ENCODE assay signal across 11 cellular contexts in genomic region chr17:75755205-75755901, GRCh38. TPM values are rescaled to one million over a fixed set of nuclear protein-coding genes. Genes with fewer than 3 reads are reported as not detected.
DNase-seq lines count a peak whose midpoint lies in the region; ATAC-seq and TF ChIP-seq lines count a peak whose summit lies in the region.
"Had no signal": no experiment of that assay in that cellular context is flagged by ENCODE, and none has a peak within 500 bp of the region (broad histone marks: within the 10 kb centered on the region; RNA-seq: fewer than 3 reads in every experiment).

No MANE protein-coding gene starts in this region.

- no peak overlapping the region for H3K27ac Mint-ChIP-seq in activated naive CD8-positive, alpha-beta T cell treated with anti-CD3 and anti-CD28 coated beads for 36 hours
- H3K27ac Mint-ChIP-seq in activated naive CD8-positive, alpha-beta T cell treated with anti-CD3 and anti-CD28 coated beads, Interleukin-2, amount 50 U/mL, for 24 hours: no peak overlapping the region
- peak overlapping the region; percentile 45 to 88 for H3K27ac Mint-ChIP-seq in effector memory CD8-positive, alpha-beta T cell
- H3K27ac Mint-ChIP-seq in stimulated activated memory B cell treated with anti-CD40 and anti-IgM and Interleukin-4, amounts not matched to agents 10 μg/mL and 1 μg/mL and 100 μg/mL, for 72 hours: peak overlapping the region; percentile 66

- no peak for TF ChIP-seq CTCF in omental fat pad (IDR thresholded peaks at IDR 0.05)

- no peak for ATAC-seq in activated naive CD8-positive, alpha-beta T cell treated with anti-CD3 and anti-CD28 coated beads, Interleukin-2, amount 50 U/mL, for 24 hours
- ATAC-seq in effector memory CD8-positive, alpha-beta T cell (replicated peaks): no peak
- ATAC-seq in stimulated activated memory B cell treated with anti-CD40 and anti-IgM and Interleukin-4, amounts not matched to agents 10 μg/mL and 1 μg/mL and 100 μg/mL, for 72 hours: no peak
- no peak for ATAC-seq in omental fat pad (ENCODE audit: low FRiP score)

- H3K36me3 Mint-ChIP-seq in activated naive CD8-positive, alpha-beta T cell treated with anti-CD3 and anti-CD28 coated beads for 36 hours: no peaks in the 10 kb centered on the region
- H3K36me3 Mint-ChIP-seq in activated naive CD8-positive, alpha-beta T cell treated with anti-CD3 and anti-CD28 coated beads, Interleukin-2, amount 50 U/mL, for 24 hours (ENCODE audit: low read depth): no peaks in the 10 kb centered on the region
- peaks cover 6% of the 10 kb centered on the region for H3K36me3 Mint-ChIP-seq in effector memory CD8-positive, alpha-beta T cell (ENCODE audit: insufficient read depth)
- peaks cover 9% of the 10 kb centered on the region for H3K36me3 Mint-ChIP-seq in stimulated activated memory B cell treated with anti-CD40 and anti-IgM and Interleukin-4, amounts not matched to agents 10 μg/mL and 1 μg/mL and 100 μg/mL, for 72 hours

- DNase-seq in activated naive CD8-positive, alpha-beta T cell treated with anti-CD3 and anti-CD28 coated beads for 36 hours: no peak
- no peak for DNase-seq in activated naive CD8-positive, alpha-beta T cell treated with anti-CD3 and anti-CD28 coated beads, Interleukin-2, amount 50 U/mL, for 24 hours
- DNase-seq in NCI-H1694 (lab: John Stamatoyannopoulos, UW): peak; percentile 84
- DNase-seq in effector memory CD8-positive, alpha-beta T cell: no peak
- no peak for DNase-seq in omental fat pad (ENCODE audit: low spot score)
- DNase-seq in cerebellum (ENCODE audit: low spot score): no peak
- no peak for DNase-seq in SW480 (ENCODE audit: low spot score)
- DNase-seq: NCI-H146, sigmoid colon had no signal

- peaks cover 7% of the 10 kb centered on the region for H3K4me1 Mint-ChIP-seq in activated naive CD8-positive, alpha-beta T cell treated with anti-CD3 and anti-CD28 coated beads for 36 hours
- peaks cover 13% of the 10 kb centered on the region for H3K4me1 Mint-ChIP-seq in activated naive CD8-positive, alpha-beta T cell treated with anti-CD3 and anti-CD28 coated beads, Interleukin-2, amount 50 U/mL, for 24 hours
- peaks cover 10 to 11% of the 10 kb centered on the region in 2 donors for H3K4me1 Mint-ChIP-seq in effector memory CD8-positive, alpha-beta T cell (ENCODE audit: low read depth in 2 of 2)
- peaks cover 15% of the 10 kb centered on the region for H3K4me1 Mint-ChIP-seq in stimulated activated memory B cell treated with anti-CD40 and anti-IgM and Interleukin-4, amounts not matched to agents 10 μg/mL and 1 μg/mL and 100 μg/mL, for 72 hours

- no peaks in the 10 kb centered on the region for H3K9me3 Mint-ChIP-seq in activated naive CD8-positive, alpha-beta T cell treated with anti-CD3 and anti-CD28 coated beads for 36 hours
- H3K9me3 Mint-ChIP-seq in activated naive CD8-positive, alpha-beta T cell treated with anti-CD3 and anti-CD28 coated beads, Interleukin-2, amount 50 U/mL, for 24 hours: no peaks in the 10 kb centered on the region
- no peaks in the 10 kb centered on the region for H3K9me3 Mint-ChIP-seq in effector memory CD8-positive, alpha-beta T cell
- H3K9me3 Mint-ChIP-seq in stimulated activated memory B cell treated with anti-CD40 and anti-IgM and Interleukin-4, amounts not matched to agents 10 μg/mL and 1 μg/mL and 100 μg/mL, for 72 hours: no peaks in the 10 kb centered on the region
- H3K9me3 Mint-ChIP-seq: activated T-helper 2 cell treated with anti-CD3 and anti-CD28 coated beads, Interferon-gamma antibody, Interleukin-2, Interleukin-4, amounts not matched to agents 10 μg/mL and 5 μg/mL and 100 μg/mL, durations not matched to agents 14 hours and 24 hours and 36 hours had no signal

- H3K27me3 Mint-ChIP-seq in activated naive CD8-positive, alpha-beta T cell treated with anti-CD3 and anti-CD28 coated beads for 36 hours: no peaks in the 10 kb centered on the region
- H3K27me3 Mint-ChIP-seq in activated naive CD8-positive, alpha-beta T cell treated with anti-CD3 and anti-CD28 coated beads, Interleukin-2, amount 50 U/mL, for 24 hours: no peaks in the 10 kb centered on the region
- no peaks in the 10 kb centered on the region for H3K27me3 Mint-ChIP-seq in effector memory CD8-positive, alpha-beta T cell
- H3K27me3 Mint-ChIP-seq in stimulated activated memory B cell treated with anti-CD40 and anti-IgM and Interleukin-4, amounts not matched to agents 10 μg/mL and 1 μg/mL and 100 μg/mL, for 72 hours: no peaks in the 10 kb centered on the region

- H3K4me3 Mint-ChIP-seq in activated naive CD8-positive, alpha-beta T cell treated with anti-CD3 and anti-CD28 coated beads for 36 hours: peak overlapping the region; percentile 40
- H3K4me3 Mint-ChIP-seq in activated naive CD8-positive, alpha-beta T cell treated with anti-CD3 and anti-CD28 coated beads, Interleukin-2, amount 50 U/mL, for 24 hours: no peak overlapping the region
- H3K4me3 Mint-ChIP-seq in effector memory CD8-positive, alpha-beta T cell: peak overlapping the region; percentile 66 to 72
- peak overlapping the region; percentile 24 for H3K4me3 Mint-ChIP-seq in stimulated activated memory B cell treated with anti-CD40 and anti-IgM and Interleukin-4, amounts not matched to agents 10 μg/mL and 1 μg/mL and 100 μg/mL, for 72 hours

RNA-seq across cellular contexts. Expression of gene GALK1, which starts 9.6 kb away (rescaled TPM):
- 10 to 100 TPM; 33.2 to 33.6 TPM for total RNA-seq in activated naive CD8-positive, alpha-beta T cell treated with anti-CD3 and anti-CD28 coated beads for 36 hours
- total RNA-seq in omental fat pad: 10 to 100 TPM; 15.9 to 51.5 (median 28.5) TPM
- 6.8 TPM for total RNA-seq in cerebellum

RNA-seq across cellular contexts. Expression of gene UNK, which starts 29.3 kb away (rescaled TPM):
- total RNA-seq in activated naive CD8-positive, alpha-beta T cell treated with anti-CD3 and anti-CD28 coated beads for 36 hours: 10 to 100 TPM; 26.9 to 27.4 TPM
- total RNA-seq in omental fat pad (10 to 100 TPM; 19.4 to 38.9 (median 24.3) TPM), cerebellum (72.0 TPM)

RNA-seq across cellular contexts. Expression of gene ITGB4, which starts 34.1 kb away (rescaled TPM):
- 1 to 10 TPM in 1 of 2 experiments, under 1 TPM in 1; 0.64 to 1.4 TPM for total RNA-seq in activated naive CD8-positive, alpha-beta T cell treated with anti-CD3 and anti-CD28 coated beads for 36 hours
- 10 to 100 TPM; 10.7 to 27.0 (median 17.3) TPM for total RNA-seq in omental fat pad
- total RNA-seq in cerebellum: 2.1 TPM

Comparison
In these comparisons a context has a peak if more than half of its experiments do, and no peak if none do; other contexts are left out.
1. H3K27ac Mint-ChIP-seq: peak in effector memory CD8-positive, alpha-beta T cell (2 of 2) and stimulated activated memory B cell treated with anti-CD40 and anti-IgM and Interleukin-4, amounts not matched to agents 10 μg/mL and 1 μg/mL and 100 μg/mL, for 72 hours (single experiment); none in activated naive CD8-positive, alpha-beta T cell treated with anti-CD3 and anti-CD28 coated beads for 36 hours (single experiment) and activated naive CD8-positive, alpha-beta T cell treated with anti-CD3 and anti-CD28 coated beads, Interleukin-2, amount 50 U/mL, for 24 hours (single experiment).